Comparison of ENCODE assay signal across 22 cellular contexts in the genomic region with DNA sequence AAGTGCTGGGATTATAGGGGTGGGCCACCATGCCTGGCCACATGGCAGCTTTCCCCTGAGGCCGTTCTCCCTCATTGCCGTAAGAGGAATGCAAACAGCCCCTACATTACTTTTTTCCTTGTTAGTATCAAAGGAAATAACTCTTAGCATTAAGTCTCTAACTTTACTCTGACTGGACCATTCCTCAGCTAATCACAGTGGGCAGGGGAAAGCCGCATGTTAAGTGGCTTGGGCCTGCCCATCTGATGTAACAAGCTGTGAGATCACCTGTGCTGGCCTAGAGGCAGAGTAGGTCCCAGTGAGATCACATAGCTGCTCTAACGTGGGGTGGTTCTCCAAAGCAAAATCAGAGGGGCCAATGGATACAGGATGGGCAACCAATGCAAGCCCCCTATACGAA.
"Had no signal": no experiment of that assay in that cellular context is flagged by ENCODE, and none has a peak within 500 bp of the region (broad histone marks: within the 10 kb centered on the region; RNA-seq: fewer than 3 reads in every experiment).

No MANE protein-coding gene starts in this region.

- H3K27me3 ChIP-seq: colonic mucosa, right lobe of liver, testis, tibial nerve, upper lobe of right lung, vagina had no signal

- H3K27ac ChIP-seq: colonic mucosa, heart left ventricle, psoas muscle, upper lobe of right lung, vagina had no signal

- H3K27ac Mint-ChIP-seq: endodermal cell; stimulated activated naive B cell treated with anti-CD40 and anti-IgM and Interleukin-4, amounts not matched to agents 10 μg/mL and 1 μg/mL and 100 μg/mL, for 72 hours; stimulated activated naive CD8-positive, alpha-beta T cell treated with anti-CD3 and anti-CD28 coated beads, Interleukin-15, amount 100 ng/mL, for 72 hours had no signal

- H3K4me3 Mint-ChIP-seq: endodermal cell; nephron; stimulated activated naive B cell treated with anti-CD40 and anti-IgM and Interleukin-4, amounts not matched to agents 10 μg/mL and 1 μg/mL and 100 μg/mL, for 72 hours; stimulated activated naive CD8-positive, alpha-beta T cell treated with anti-CD3 and anti-CD28 coated beads, Interleukin-15, amount 100 ng/mL, for 72 hours had no signal

- H3K9me3 ChIP-seq: colonic mucosa, heart left ventricle, psoas muscle, right lobe of liver, testis, tibial nerve, upper lobe of right lung, vagina had no signal

- H3K9me3 Mint-ChIP-seq: endodermal cell; naive B cell; nephron; stimulated activated naive B cell treated with anti-CD40 and anti-IgM and Interleukin-4, amounts not matched to agents 10 μg/mL and 1 μg/mL and 100 μg/mL, for 72 hours; stimulated activated naive CD8-positive, alpha-beta T cell treated with anti-CD3 and anti-CD28 coated beads, Interleukin-15, amount 100 ng/mL, for 72 hours had no signal

- DNase-seq: colonic mucosa; effector CD4-positive, alpha-beta T cell; endodermal cell; heart left ventricle; hippocampal formation; kidney glomerular epithelial cell; midbrain; naive B cell; occipital lobe; psoas muscle; retina; right lobe of liver; stimulated activated CD4-positive, alpha-beta T cell treated with anti-CD3 and anti-CD28 coated beads, Interleukin-15, amount 100 ng/mL, for 24 hours; stimulated activated CD4-positive, alpha-beta T cell treated with anti-CD3 and anti-CD28 coated beads, Interleukin-1b, Interleukin-23, amount 100 ng/mL, for 48 hours; stimulated activated CD4-positive, alpha-beta T cell treated with anti-CD3 and anti-CD28 coated beads, Interleukin-4, amount 100 ng/mL, for 4 hours; stimulated activated naive B cell treated with anti-CD40 and anti-IgM and Interleukin-4, amounts not matched to agents 10 μg/mL and 1 μg/mL and 100 μg/mL, for 72 hours; stimulated activated naive CD8-positive, alpha-beta T cell treated with anti-CD3 and anti-CD28 coated beads, Interleukin-15, amount 100 ng/mL, for 72 hours; testis; upper lobe of right lung had no signal

- ATAC-seq: psoas muscle; stimulated activated naive B cell treated with anti-CD40 and anti-IgM and Interleukin-4, amounts not matched to agents 10 μg/mL and 1 μg/mL and 100 μg/mL, for 72 hours; stimulated activated naive CD8-positive, alpha-beta T cell treated with anti-CD3 and anti-CD28 coated beads, Interleukin-15, amount 100 ng/mL, for 72 hours; upper lobe of right lung had no signal

- H3K4me3 ChIP-seq: colonic mucosa, heart left ventricle, psoas muscle, right lobe of liver, testis, tibial nerve, upper lobe of right lung, vagina had no signal

- H3K4me1 ChIP-seq: colonic mucosa, psoas muscle had no signal

- H3K4me1 Mint-ChIP-seq: endodermal cell; stimulated activated naive CD8-positive, alpha-beta T cell treated with anti-CD3 and anti-CD28 coated beads, Interleukin-15, amount 100 ng/mL, for 72 hours had no signal

- H3K36me3 ChIP-seq: colonic mucosa, right lobe of liver, vagina had no signal
